In genomic region chr22:18035740-18036139, GRCh38 we compare ENCODE assay signal across 12 cellular contexts. TPM values are rescaled to one million over a fixed set of nuclear protein-coding genes. Genes with fewer than 3 reads are reported as not detected.
DNase-seq lines count a peak whose midpoint lies in the region; ATAC-seq and TF ChIP-seq lines count a peak whose summit lies in the region.
"Had no signal": no experiment of that assay in that cellular context is flagged by ENCODE, and none has a peak within 500 bp of the region (broad histone marks: within the 10 kb centered on the region; RNA-seq: fewer than 3 reads in every experiment).

No MANE protein-coding gene starts in this region.

- H3K9me3 ChIP-seq in PC-9 (ENCODE audit: insufficient read depth, low read depth) (no peaks in the 10 kb centered on the region), right cardiac atrium (ENCODE audit: control insufficient read depth, low read length) (no peaks in the 10 kb centered on the region), spleen (no peaks in the 10 kb centered on the region)

- ATAC-seq in right cardiac atrium (peak; percentile 42 to 44), HG02759 (IDR thresholded peaks at IDR 0.05; ENCODE audit: unreplicated experiment) (no peak)
- ATAC-seq: activated CD8-positive, alpha-beta memory T cell treated with anti-CD3 and anti-CD28 coated beads, Interleukin-2, amount 10 ng/mL, durations not matched to agents 7 days and 5 days; T-helper 17 cell had no signal

- CTCF ChIA-PET in PC-9 (lab: Charles Lee), result no interaction called here

- H3F3A ChIP-seq in PC-9 (ENCODE audit: insufficient read depth, low read depth), result peaks cover 33% of the 10 kb centered on the region

- 64% methylated on average over 8 of the region's 8 CpGs for WGBS in right cardiac atrium
- WGBS in spleen, 5 donors, result 56 to 80% (median 58%) methylated on average over 8 of the region's 8 CpGs

- H3K4me2 ChIP-seq in PC-9, result peak overlapping the region; percentile 74

- H3K27ac ChIP-seq in PC-9 (peak overlapping the region; percentile 74), right cardiac atrium (ENCODE audit: low read length) (no peak overlapping the region), spleen (peak overlapping the region in 5 of 8 donors; percentile 23 to 56 (median 35))

- peak overlapping the region; percentile 14; the same call in 1 of the 2 replicates for H3K4me3 ChIP-seq in PC-9
- H3K4me3 ChIP-seq in right cardiac atrium (ENCODE audit: low read length), result no peak overlapping the region
- no peak overlapping the region for H3K4me3 ChIP-seq in spleen

- H3K36me3 ChIP-seq in PC-9 (ENCODE audit: low read depth) (no peaks in the 10 kb centered on the region), spleen (no peaks in the 10 kb centered on the region)

- H3K79me2 ChIP-seq in PC-9 (ENCODE audit: low read depth), result no peaks in the 10 kb centered on the region

- intact Hi-C loops in PC-9 (cut with micrococcal nuclease; ENCODE audit: unreplicated experiment) (no loop called here), right cardiac atrium (cut with DNase I) (no loop called here), spleen (cut with DNase I; ENCODE audit: low total_unique reads) (no loop called here)

- TF ChIP-seq POLR2A in spleen (IDR thresholded peaks at IDR 0.05), result no peak

- TF ChIP-seq CTCF in PC-9 (conservative IDR thresholded peaks at IDR 0.05) (no peak), spleen (IDR thresholded peaks at IDR 0.05 in 8 of 11, conservative IDR thresholded peaks at IDR 0.05 in 3 of 11) (no peak)

- no TSS peak for BruUV-seq in PC-9 (replicated peaks; lab: Mats Ljungman, UMichigan)

- DNase-seq in DMS79 treated with DMSO at 0.1 percent for 48 hours (lab: John Stamatoyannopoulos, UW) (peak; percentile 7), DMS79 (lab: John Stamatoyannopoulos, UW) (no peak), PC-9 (peak; percentile 81 to 85), right cardiac atrium (peak in 1 of 3 donors; percentile 67), spleen (peak; percentile 49), T-helper 1 cell (no peak)
- DNase-seq in activated CD4-positive, alpha-beta T cell treated with anti-CD3 and anti-CD28 coated beads, Interleukin-2, amount 50 U/mL, for 48 hours, result no peak
- DNase-seq: activated CD8-positive, alpha-beta memory T cell treated with anti-CD3 and anti-CD28 coated beads, Interleukin-2, amount 10 ng/mL, durations not matched to agents 7 days and 5 days; GOT3; NCI-H1694 treated with DMSO at 0.1 percent for 48 hours; T-helper 17 cell had no signal

- H2AFZ ChIP-seq in PC-9, result no peak overlapping the region

- H3K4me1 ChIP-seq in PC-9 (replicated peaks; ENCODE audit: insufficient read depth), result peaks cover 50% of the 10 kb centered on the region
- H3K4me1 ChIP-seq in right cardiac atrium (ENCODE audit: control insufficient read depth, insufficient read depth, low read length), result peaks cover 11% of the 10 kb centered on the region
- H3K4me1 ChIP-seq in spleen, result peaks cover 0 to 12% (median 0%) of the 10 kb centered on the region in 6 donors

- H3K27me3 ChIP-seq in PC-9 (ENCODE audit: insufficient read depth, low read depth), result no peaks in the 10 kb centered on the region
- no peaks in the 10 kb centered on the region for H3K27me3 ChIP-seq in right cardiac atrium (ENCODE audit: control insufficient read depth, insufficient read depth)
- no peaks in the 10 kb centered on the region for H3K27me3 ChIP-seq in spleen (replicated peaks in 1 of 7)

- no peaks in the 10 kb centered on the region for H4K20me1 ChIP-seq in PC-9 (ENCODE audit: insufficient read depth)

- POLR2A ChIA-PET in PC-9 (lab: Charles Lee; ENCODE audit: unreplicated experiment), result no interaction called here

- H3K9me2 ChIP-seq in PC-9 (ENCODE audit: insufficient read depth), result no peaks in the 10 kb centered on the region

RNA-seq across cellular contexts. Expression of gene MICAL3, which starts 11.4 kb away (rescaled TPM):
- total RNA-seq in PC-9 (2021) (23.8 and 27.4 TPM in 2 replicates), right cardiac atrium (100 to 1,000 TPM in 1 of 4 donors, 10 to 100 TPM in 3; 72.1 to 105 (median 79.1) TPM), spleen (100 to 1,000 TPM in 2 of 7 donors, 10 to 100 TPM in 5; 54.3 to 133 (median 92.1) TPM)
- polyA plus RNA-seq in right cardiac atrium (30.4 TPM), spleen (10 to 100 TPM in 1 of 3 donors, 1 to 10 TPM in 2; 2.6 to 14.9 (median 3.1) TPM)

RNA-seq across cellular contexts. Expression of gene PEX26, which starts 42.0 kb away (rescaled TPM):
- 30.0 and 36.2 TPM in 2 replicates for total RNA-seq in PC-9 (2021)
- total RNA-seq in right cardiac atrium, result 10 to 100 TPM; 19.5 to 23.5 (median 23.3) TPM
- 17.4 TPM for polyA plus RNA-seq in right cardiac atrium
- total RNA-seq in spleen, result 10 to 100 TPM; 29.2 to 41.0 (median 37.4) TPM
- 10 to 100 TPM in 1 of 3 donors, 1 to 10 TPM in 2; 5.1 to 22.7 (median 7.1) TPM for polyA plus RNA-seq in spleen

Comparison
In these comparisons a context has a peak if more than half of its experiments do, and no peak if none do; other contexts are left out.
1. DNase-seq: peak in DMS79 treated with DMSO at 0.1 percent for 48 hours (single experiment), PC-9 (2 of 2) and spleen (single experiment); none in DMS79 (single experiment), activated CD4-positive, alpha-beta T cell treated with anti-CD3 and anti-CD28 coated beads, Interleukin-2, amount 50 U/mL, for 48 hours (0 of 2) and T-helper 1 cell (0 of 5).